Comparison of ENCODE assay signal across 9 cellular contexts in genomic region chr10:110387983-110388681, GRCh38.
DNase-seq lines count a peak whose midpoint lies in the region; ATAC-seq and TF ChIP-seq lines count a peak whose summit lies in the region.
"Had no signal": no experiment of that assay in that cellular context is flagged by ENCODE, and none has a peak within 500 bp of the region (broad histone marks: within the 10 kb centered on the region; RNA-seq: fewer than 3 reads in every experiment).

No MANE protein-coding gene starts in this region.

- no peak overlapping the region for H3K27ac ChIP-seq in foreskin keratinocyte

- peak; percentile 88 for ATAC-seq in GM18867 (IDR thresholded peaks at IDR 0.05; ENCODE audit: unreplicated experiment)
- ATAC-seq in HG02642 (IDR thresholded peaks at IDR 0.05; ENCODE audit: poor library complexity, unreplicated experiment) = peak; percentile 86
- ATAC-seq in naive thymus-derived CD8-positive, alpha-beta T cell = peak; percentile 46 to 81
- ATAC-seq in foreskin keratinocyte = no peak
- ATAC-seq: Panc1 had no signal

- peak overlapping the region in 6 of 10 donors; percentile 7 to 78 (median 42) for H3K27ac Mint-ChIP-seq in naive thymus-derived CD8-positive, alpha-beta T cell

- H3K4me1 Mint-ChIP-seq in naive thymus-derived CD8-positive, alpha-beta T cell = peaks cover 16 to 18% (median 16%) of the 10 kb centered on the region in 4 donors

- DNase-seq in T-helper 2 cell (peak in 3 of 5 experiments; percentile 14 to 20 (median 15)), DMS53 treated with DMSO at 0.1 percent for 48 hours (lab: John Stamatoyannopoulos, UW; ENCODE audit: unreplicated experiment) (no peak), GDM1 (lab: John Stamatoyannopoulos, UW) (no peak), NCI-H1092 (lab: John Stamatoyannopoulos, UW) (no peak), foreskin keratinocyte (no peak)
- DNase-seq in naive thymus-derived CD8-positive, alpha-beta T cell = peak in 4 of 10 donors; percentile 11 to 23 (median 16)

- TF ChIP-seq CTCF in foreskin keratinocyte (conservative IDR thresholded peaks at IDR 0.05) = no peak

- POLR2A ChIA-PET in naive thymus-derived CD8-positive, alpha-beta T cell (lab: Charles Lee) = no interaction called here

- no peaks in the 10 kb centered on the region for H3K4me1 ChIP-seq in foreskin keratinocyte

- peaks cover 0 to 2% (median 0%) of the 10 kb centered on the region in 5 donors for H3K27me3 Mint-ChIP-seq in naive thymus-derived CD8-positive, alpha-beta T cell

- peaks cover 0 to 2% (median 0%) of the 10 kb centered on the region in 3 donors for H3K36me3 Mint-ChIP-seq in naive thymus-derived CD8-positive, alpha-beta T cell

- H3K27me3 ChIP-seq in foreskin keratinocyte = no peaks in the 10 kb centered on the region

- H3K9me3 Mint-ChIP-seq in naive thymus-derived CD8-positive, alpha-beta T cell = no peaks in the 10 kb centered on the region

- peak overlapping the region in 3 of 10 donors; percentile 2 to 18 (median 11) for H3K4me3 Mint-ChIP-seq in naive thymus-derived CD8-positive, alpha-beta T cell

Comparison
In these comparisons a context has a peak if more than half of its experiments do, and no peak if none do; other contexts are left out.
1. DNase-seq: peak in T-helper 2 cell (3 of 5); none in DMS53 treated with DMSO at 0.1 percent for 48 hours (single experiment), GDM1 (single experiment), NCI-H1092 (single experiment) and foreskin keratinocyte (0 of 2).